In the genomic region with DNA sequence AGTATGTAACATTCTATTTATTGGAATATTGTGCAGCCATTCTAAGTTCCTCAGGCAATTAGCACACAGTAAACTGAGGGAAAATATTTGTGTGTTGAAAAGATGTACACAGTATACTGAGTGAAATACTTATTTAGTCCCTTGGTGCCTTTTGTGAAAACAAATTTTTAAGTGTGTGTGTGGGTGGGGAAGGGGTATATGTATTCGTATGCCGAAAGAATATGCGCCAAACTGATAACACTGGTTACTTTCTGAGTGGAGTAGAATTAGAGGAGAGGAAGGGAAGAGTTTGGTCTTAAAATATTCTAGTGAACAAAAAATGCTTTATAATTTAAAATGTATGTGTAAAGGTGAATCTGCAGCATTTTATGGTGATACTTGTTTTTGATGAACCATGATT, we compare ENCODE assay signal across 13 cellular contexts. TPM values are rescaled to one million over a fixed set of nuclear protein-coding genes. Genes with fewer than 3 reads are reported as not detected.
A peak's percentile ranks its signal among the peaks of the same experiment; 100 is the strongest.
DNase-seq lines count a peak whose midpoint lies in the region; ATAC-seq and TF ChIP-seq lines count a peak whose summit lies in the region.
"Had no signal": no experiment of that assay in that cellular context is flagged by ENCODE, and none has a peak within 500 bp of the region (broad histone marks: within the 10 kb centered on the region; RNA-seq: fewer than 3 reads in every experiment).

No MANE protein-coding gene starts in this region.

- intact Hi-C loops in activated CD4-positive, alpha-beta T cell treated with anti-CD3 and anti-CD28 coated beads for 36 hours (cut with DNase I, micrococcal nuclease): loop anchor here (5.0 kb wide), 3 partner anchors 272 to 1887 kb away; a partner anchor contains a TSS

- peaks cover 61% of the 10 kb centered on the region for H3K4me1 Mint-ChIP-seq in activated CD4-positive, alpha-beta T cell treated with anti-CD3 and anti-CD28 coated beads for 36 hours
- H3K4me1 Mint-ChIP-seq in endodermal cell: peaks cover 28% of the 10 kb centered on the region

- H3K4me3 ChIP-seq in endodermal cell (ENCODE audit: low read length): peak overlapping the region; percentile 98
- no peak overlapping the region for H3K4me3 ChIP-seq in neutrophil (ENCODE audit: low read depth in 1 of 2, low read length in 1 of 2)
- H3K4me3 ChIP-seq: left lung, Peyer's patch, right atrium auricular region had no signal

- peak overlapping the region; percentile 68 for H3K4me3 Mint-ChIP-seq in activated CD4-positive, alpha-beta T cell treated with anti-CD3 and anti-CD28 coated beads for 36 hours
- peak overlapping the region; percentile 94 for H3K4me3 Mint-ChIP-seq in endodermal cell

- peaks cover 34% of the 10 kb centered on the region for H3K36me3 ChIP-seq in endodermal cell (ENCODE audit: control insufficient read depth, insufficient read depth, low read length)
- H3K36me3 ChIP-seq in neutrophil: peaks cover 9% of the 10 kb centered on the region
- H3K36me3 ChIP-seq: Peyer's patch, right atrium auricular region had no signal

- H3K27me3 ChIP-seq in endodermal cell (ENCODE audit: control insufficient read depth, insufficient read depth, low read length, poor library complexity, severe bottlenecking): no peaks in the 10 kb centered on the region
- H3K27me3 ChIP-seq in neutrophil: no peaks in the 10 kb centered on the region
- H3K27me3 ChIP-seq: left lung, Peyer's patch, right atrium auricular region had no signal

- TF ChIP-seq CTCF in endodermal cell (conservative IDR thresholded peaks at IDR 0.05) (no peak), neutrophil (IDR thresholded peaks at IDR 0.05) (no peak)

- DNase-seq in activated CD4-positive, alpha-beta T cell treated with anti-CD3 and anti-CD28 coated beads for 36 hours: no peak
- no peak for DNase-seq in activated CD4-positive, alpha-beta T cell treated with anti-CD3 and anti-CD28 coated beads for 48 hours
- peak; percentile 72 for DNase-seq in OCI-M1 (lab: John Stamatoyannopoulos, UW)
- no peak for DNase-seq in endodermal cell
- DNase-seq in hypothalamus (lab: John Stamatoyannopoulos, UW): no peak
- DNase-seq in MV-4-11 (lab: John Stamatoyannopoulos, UW): no peak
- DNase-seq in superior temporal gyrus (ENCODE audit: extremely low spot score): no peak
- DNase-seq: activated B cell treated with CpG ODN at 0.5 μM for 24 hours, left lung, NCI-H2081 treated with DMSO at 0.1 percent for 48 hours, Peyer's patch had no signal

- no peaks in the 10 kb centered on the region for H3K9me3 ChIP-seq in endodermal cell (ENCODE audit: control insufficient read depth, low read length)
- H3K9me3 ChIP-seq in neutrophil: no peaks in the 10 kb centered on the region
- H3K9me3 ChIP-seq: left lung, Peyer's patch, right atrium auricular region had no signal

- ATAC-seq in activated CD4-positive, alpha-beta T cell treated with anti-CD3 and anti-CD28 coated beads for 36 hours: no peak
- ATAC-seq: left lung had no signal

- POLR2A ChIA-PET in activated CD4-positive, alpha-beta T cell treated with anti-CD3 and anti-CD28 coated beads for 36 hours (lab: Charles Lee): interaction anchor here (0.5 to 0.6 kb wide), 2 partner anchors 163 to 290 kb away, joined by 4 to 5 read pairs; no protein-coding TSS in a partner anchor

- no peaks in the 10 kb centered on the region for H3K9me3 Mint-ChIP-seq in activated CD4-positive, alpha-beta T cell treated with anti-CD3 and anti-CD28 coated beads for 36 hours (ENCODE audit: low read depth)
- H3K9me3 Mint-ChIP-seq in endodermal cell: no peaks in the 10 kb centered on the region
- H3K9me3 Mint-ChIP-seq: activated B cell treated with CpG ODN at 0.5 μM for 24 hours had no signal

- CTCF ChIA-PET in activated CD4-positive, alpha-beta T cell treated with anti-CD3 and anti-CD28 coated beads for 36 hours (lab: Charles Lee): interaction anchor here (1.0 to 3.2 kb wide), 4 partner anchors 10 to 19 kb away, joined by 3 to 32 read pairs (median 5); no protein-coding TSS in a partner anchor

- no peak overlapping the region for H3K27ac ChIP-seq in endodermal cell (ENCODE audit: low read depth, low read length)
- peak overlapping the region; percentile 15 for H3K27ac ChIP-seq in neutrophil
- H3K27ac ChIP-seq: left lung, Peyer's patch had no signal

- H3K36me3 Mint-ChIP-seq in activated CD4-positive, alpha-beta T cell treated with anti-CD3 and anti-CD28 coated beads for 36 hours (ENCODE audit: low read depth): peaks cover 26% of the 10 kb centered on the region
- peaks cover 19% of the 10 kb centered on the region for H3K36me3 Mint-ChIP-seq in endodermal cell (ENCODE audit: low read depth)

- no peaks in the 10 kb centered on the region for H3K27me3 Mint-ChIP-seq in activated CD4-positive, alpha-beta T cell treated with anti-CD3 and anti-CD28 coated beads for 36 hours
- no peaks in the 10 kb centered on the region for H3K27me3 Mint-ChIP-seq in endodermal cell (ENCODE audit: insufficient read depth)
- H3K27me3 Mint-ChIP-seq: activated B cell treated with CpG ODN at 0.5 μM for 24 hours had no signal

- no peak overlapping the region for H3K9ac ChIP-seq in endodermal cell (ENCODE audit: extremely low read depth, low read length, poor library complexity, severe bottlenecking)

- peak overlapping the region; percentile 83 for H3K27ac Mint-ChIP-seq in activated CD4-positive, alpha-beta T cell treated with anti-CD3 and anti-CD28 coated beads for 36 hours
- no peak overlapping the region for H3K27ac Mint-ChIP-seq in endodermal cell
- H3K27ac Mint-ChIP-seq: activated B cell treated with CpG ODN at 0.5 μM for 24 hours had no signal

- H3K4me1 ChIP-seq in endodermal cell (ENCODE audit: control insufficient read depth, insufficient read depth, low read length) (no peaks in the 10 kb centered on the region), neutrophil (ENCODE audit: control insufficient read depth in 1 of 2, insufficient read depth in 1 of 2, low read depth in 1 of 2, low read length in 1 of 2) (peaks cover 40 to 56% of the 10 kb centered on the region in 2 experiments)

- 93 to 96% methylated on average over 3 of the region's 3 CpGs for WGBS in endodermal cell (ENCODE audit: insufficient coverage in 1 of 2, insufficient read length in 1 of 2), 2 experiments

RNA-seq across cellular contexts. Expression of a gene that starts 3.1 kb away (rescaled TPM):
- total RNA-seq in activated CD4-positive, alpha-beta T cell treated with anti-CD3 and anti-CD28 coated beads for 36 hours: 100 to 1,000 TPM in 1 of 2 experiments, 10 to 100 TPM in 1; 94.0 to 101 TPM
- 100 to 1,000 TPM; 152 to 154 TPM for total RNA-seq in endodermal cell
- polyA plus RNA-seq in endodermal cell (2013, experiment 1 of 2): 29.1 TPM
- 41.9 TPM for polyA plus RNA-seq in endodermal cell (2013, experiment 2 of 2)

RNA-seq across cellular contexts. Expression of a gene that starts 57.7 kb away (rescaled TPM):
- total RNA-seq in activated CD4-positive, alpha-beta T cell treated with anti-CD3 and anti-CD28 coated beads for 36 hours: 10 to 100 TPM; 44.3 to 50.4 TPM
- total RNA-seq in endodermal cell: 10 to 100 TPM; 42.1 to 42.3 TPM
- 36.2 TPM for polyA plus RNA-seq in endodermal cell (2013, experiment 1 of 2)
- polyA plus RNA-seq in endodermal cell (2013, experiment 2 of 2): 31.8 TPM
